ENCODE assay signal across 12 cellular contexts in the genomic region with DNA sequence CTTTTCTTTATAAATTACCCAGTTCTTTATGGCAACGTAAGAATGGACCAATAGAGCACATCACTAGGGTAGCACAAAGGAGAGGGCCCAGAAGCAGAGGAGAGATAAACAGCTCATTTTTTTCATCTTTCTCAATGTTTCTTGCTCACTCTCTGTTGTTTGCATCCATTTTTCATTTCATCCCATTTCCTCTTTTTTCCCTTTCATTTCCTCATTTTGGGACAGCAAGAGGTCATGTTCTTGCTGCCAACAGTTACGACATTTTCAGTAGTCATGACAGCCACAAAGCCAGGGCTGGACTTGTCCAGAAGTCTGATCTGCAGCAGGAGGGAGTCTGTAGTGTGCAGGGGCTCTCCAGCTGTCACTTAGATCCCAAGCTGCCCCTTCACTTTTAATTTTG. TPM values are rescaled to one million over a fixed set of nuclear protein-coding genes. Genes with fewer than 3 reads are reported as not detected.
DNase-seq lines count a peak whose midpoint lies in the region; ATAC-seq and TF ChIP-seq lines count a peak whose summit lies in the region.
"Had no signal": no experiment of that assay in that cellular context is flagged by ENCODE, and none has a peak within 500 bp of the region (broad histone marks: within the 10 kb centered on the region; RNA-seq: fewer than 3 reads in every experiment).

No MANE protein-coding gene starts in this region.

- H3K4me1 Mint-ChIP-seq in activated T-cell treated with anti-CD3 and anti-CD28 coated beads, Interleukin-2, amount 50 U/mL, for 4 hours (ENCODE audit: low read depth), result no peaks in the 10 kb centered on the region

- peaks cover 19% of the 10 kb centered on the region for H3K9me3 Mint-ChIP-seq in activated T-cell treated with anti-CD3 and anti-CD28 coated beads, Interleukin-2, amount 50 U/mL, for 4 hours

- H3K4me3 ChIP-seq in AG10803 (ENCODE audit: low read length), result no peak overlapping the region
- no peak overlapping the region for H3K4me3 ChIP-seq in H7 (ENCODE audit: insufficient read depth, low read depth, low read length)
- H3K4me3 ChIP-seq: A549 had no signal

- H3K36me3 ChIP-seq in H7 (replicated peaks; ENCODE audit: control insufficient read depth, insufficient read depth, low read length), result no peaks in the 10 kb centered on the region

- no peaks in the 10 kb centered on the region for H3K36me3 Mint-ChIP-seq in activated T-cell treated with anti-CD3 and anti-CD28 coated beads, Interleukin-2, amount 50 U/mL, for 4 hours (ENCODE audit: insufficient read depth)

- H3K27me3 Mint-ChIP-seq in activated T-cell treated with anti-CD3 and anti-CD28 coated beads, Interleukin-2, amount 50 U/mL, for 4 hours (ENCODE audit: low read depth), result no peaks in the 10 kb centered on the region

- TF ChIP-seq CTCF in AG10803 (conservative IDR thresholded peaks at IDR 0.05; ENCODE audit: low read length), result no peak

- DNase-seq in AG10803 (ENCODE audit: low read depth) (peak; percentile 62), RPMI8226 (peak; percentile 64), left kidney (ENCODE audit: low read depth, low spot score) (peak; percentile 38), H7 (no peak)
- no peak for DNase-seq in activated T-cell treated with anti-CD3 and anti-CD28 coated beads, Interleukin-2, amount 50 U/mL, for 4 hours
- DNase-seq: dermis blood vessel endothelial cell, NCI-H226, SW 1271 had no signal

- no peak overlapping the region for H3K4me3 Mint-ChIP-seq in activated T-cell treated with anti-CD3 and anti-CD28 coated beads, Interleukin-2, amount 50 U/mL, for 4 hours

- ATAC-seq in HG02642 (IDR thresholded peaks at IDR 0.05; ENCODE audit: poor library complexity, unreplicated experiment) (peak; percentile 56), HG03139 (IDR thresholded peaks at IDR 0.05; ENCODE audit: unreplicated experiment) (no peak), GM21423 (IDR thresholded peaks at IDR 0.05; ENCODE audit: unreplicated experiment) (no peak)
- no peak for ATAC-seq in activated T-cell treated with anti-CD3 and anti-CD28 coated beads, Interleukin-2, amount 50 U/mL, for 4 hours
- ATAC-seq: A549 had no signal

- H3K27me3 ChIP-seq in H7 (ENCODE audit: control insufficient read depth, insufficient read depth, low read length), result no peaks in the 10 kb centered on the region

RNA-seq across cellular contexts. Expression of a gene that starts 52.7 kb away (rescaled TPM):
- 10 to 100 TPM in 2 of 3 donors, 1 to 10 TPM in 1; 6.3 to 13.9 (median 11.4) TPM for total RNA-seq in activated T-cell treated with anti-CD3 and anti-CD28 coated beads, Interleukin-2, amount 50 U/mL, for 4 hours
- total RNA-seq in H7 (2014; rRNA removed; shearing (Covaris generic)), result 7.3 and 9.2 TPM in 2 replicates

Comparison
In these comparisons a context has a peak if more than half of its experiments do, and no peak if none do; other contexts are left out.
1. DNase-seq: peak in AG10803 (single experiment), RPMI8226 (single experiment) and left kidney (single experiment); none in activated T-cell treated with anti-CD3 and anti-CD28 coated beads, Interleukin-2, amount 50 U/mL, for 4 hours (single experiment) and H7 (single experiment).